8 cellular contexts compared by ENCODE assay signal in genomic region chr7:81956520-81956919, GRCh38.
A peak's percentile ranks its signal among the peaks of the same experiment; 100 is the strongest.
DNase-seq lines count a peak whose midpoint lies in the region; ATAC-seq and TF ChIP-seq lines count a peak whose summit lies in the region.

No MANE protein-coding gene starts in this region.

- H3K4me3 ChIP-seq in HL-60 (replicated peaks; ENCODE audit: insufficient read depth, low read length) (no peak overlapping the region), fibroblast of villous mesenchyme (ENCODE audit: low read depth, low read length) (no peak overlapping the region), skeletal muscle cell (ENCODE audit: low read depth, low read length) (no peak overlapping the region)

- peak; percentile 20 to 59 for DNase-seq in HL-60 (ENCODE audit: low read depth in 1 of 2, low spot score in 1 of 2)
- DNase-seq in RPMI8226, result peak; percentile 74
- DNase-seq in fibroblast of villous mesenchyme (ENCODE audit: low read depth), result peak; percentile 73
- DNase-seq in skeletal muscle cell (ENCODE audit: low read depth), result peak; percentile 36
- DNase-seq in activated T-cell treated with anti-CD3 and anti-CD28 coated beads, Interleukin-2, amount 50 U/mL, for 1 hour, result no peak
- DNase-seq in stimulated activated naive CD8-positive, alpha-beta T cell treated with anti-CD3 and anti-CD28 coated beads, Interleukin-15, Interleukin-2, amounts not matched to agents 100 U/mL and 50 U/mL, for 24 hours, result no peak

- no peaks in the 10 kb centered on the region for H3K27me3 ChIP-seq in HL-60 (ENCODE audit: insufficient read depth, poor library complexity, severe bottlenecking)

- peak; percentile 76 for TF ChIP-seq CTCF in 22Rv1 (IDR thresholded peaks at IDR 0.05)
- TF ChIP-seq CTCF in HL-60 (IDR thresholded peaks at IDR 0.05; ENCODE audit: insufficient read depth, low read length), result peak; percentile 25
- peak; percentile 70 for TF ChIP-seq CTCF in fibroblast of villous mesenchyme (IDR thresholded peaks at IDR 0.05; ENCODE audit: insufficient read depth, low read depth, low read length)

- peak; percentile 75 for ATAC-seq in GM18511 (IDR thresholded peaks at IDR 0.05; ENCODE audit: unreplicated experiment)
- ATAC-seq in stimulated activated naive CD8-positive, alpha-beta T cell treated with anti-CD3 and anti-CD28 coated beads, Interleukin-15, Interleukin-2, amounts not matched to agents 100 U/mL and 50 U/mL, for 24 hours, result no peak

- H3K27ac ChIP-seq in 22Rv1 (peak overlapping the region; percentile 37), HL-60 (replicated peaks) (no peak overlapping the region)

Comparison
In these comparisons a context has a peak if more than half of its experiments do, and no peak if none do; other contexts are left out.
1. CTCF ChIP-seq: peak in every context shown above with its lines; median percentile 76 in 22Rv1; 70 in fibroblast of villous mesenchyme; 25 in HL-60.
2. DNase-seq: peak in HL-60 (2 of 2), RPMI8226 (single experiment), fibroblast of villous mesenchyme (single experiment) and skeletal muscle cell (single experiment); none in activated T-cell treated with anti-CD3 and anti-CD28 coated beads, Interleukin-2, amount 50 U/mL, for 1 hour (single experiment) and stimulated activated naive CD8-positive, alpha-beta T cell treated with anti-CD3 and anti-CD28 coated beads, Interleukin-15, Interleukin-2, amounts not matched to agents 100 U/mL and 50 U/mL, for 24 hours (single experiment).